Comparison of ENCODE assay signal across 8 cellular contexts in genomic region chrX:136880452-136881013, GRCh38. TPM values are rescaled to one million over a fixed set of nuclear protein-coding genes. Genes with fewer than 3 reads are reported as not detected.
A peak's percentile ranks its signal among the peaks of the same experiment; 100 is the strongest.
DNase-seq lines count a peak whose midpoint lies in the region; ATAC-seq and TF ChIP-seq lines count a peak whose summit lies in the region.

Gene RBMX, minus strand, starts transcription at chrX:136880725. Its CDS starts 1,298 bp downstream, at chrX:136879427.

- peaks cover 17% of the 10 kb centered on the region for H3K36me3 Mint-ChIP-seq in activated T-cell treated with anti-CD3 and anti-CD28 coated beads, Interleukin-2, amount 50 U/mL, for 4 hours (ENCODE audit: insufficient read depth)

- H3K27ac ChIP-seq in Panc1 (ENCODE audit: low read length) (peak within 1 kb of the TSS; percentile 98), esophagus muscularis mucosa (replicated peaks in 1 of 4) (peak within 1 kb of the TSS; percentile 87 to 95 (median 94))

- 44% methylated on average over 34 of the region's 34 CpGs for WGBS in esophagus muscularis mucosa

- H3K36me3 ChIP-seq in Panc1 (ENCODE audit: control insufficient read depth, insufficient read depth, low read length) (peaks cover 22% of the 10 kb centered on the region), esophagus muscularis mucosa (peaks cover 7 to 29% (median 25%) of the 10 kb centered on the region in 4 donors)

- no peaks in the 10 kb centered on the region for H3K27me3 Mint-ChIP-seq in activated T-cell treated with anti-CD3 and anti-CD28 coated beads, Interleukin-2, amount 50 U/mL, for 4 hours (ENCODE audit: low read depth)

- intact Hi-C loops in Panc1 (cut with micrococcal nuclease; ENCODE audit: unreplicated experiment), result loop anchor here (1.0 kb wide), 1 partner anchor 28 kb away; no protein-coding TSS in a partner anchor
- intact Hi-C loops in esophagus muscularis mucosa (cut with DNase I), result loop anchor here (5.0 kb wide), 1 partner anchor 47 kb away; no protein-coding TSS in a partner anchor

- H3K27me3 ChIP-seq in Panc1 (ENCODE audit: control insufficient read depth, insufficient read depth, low read length) (no peaks in the 10 kb centered on the region), esophagus muscularis mucosa (no peaks in the 10 kb centered on the region)

- DNase-seq in DMS53 (lab: John Stamatoyannopoulos, UW) (peak; percentile 97), KG1 (lab: John Stamatoyannopoulos, UW) (peak; percentile 79), Panc1 (ENCODE audit: low read depth, low spot score) (peak; percentile 88), esophagus muscularis mucosa (ENCODE audit: extremely low spot score) (peak; percentile 95), myocyte (ENCODE audit: low read depth) (peak; percentile 93)
- DNase-seq in activated T-cell treated with anti-CD3 and anti-CD28 coated beads, Interleukin-2, amount 50 U/mL, for 4 hours, result peak; percentile 86
- peak; percentile 59 to 76 for DNase-seq in stimulated activated CD8-positive, alpha-beta memory T cell treated with anti-CD3 and anti-CD28 coated beads, Interleukin-7, amount 100 ng/mL, for 48 hours (ENCODE audit: extremely low read depth in 1 of 2, low read depth in 1 of 2)

- BruUV-seq in Panc1 (replicated peaks; lab: Mats Ljungman, UMichigan), result no TSS peak

- CTCF ChIA-PET in Panc1 (lab: Charles Lee), result interaction anchor here (0.6 kb wide), 1 partner anchor 34 kb away, joined by 4 read pairs; no protein-coding TSS in a partner anchor

- ATAC-seq in GM21723 (IDR thresholded peaks at IDR 0.05; ENCODE audit: unreplicated experiment) (peak; percentile 96), Panc1 (peak; percentile 97)
- peak; percentile 88 to 92 for ATAC-seq in activated T-cell treated with anti-CD3 and anti-CD28 coated beads, Interleukin-2, amount 50 U/mL, for 4 hours

- no peaks in the 10 kb centered on the region for H3K9me3 Mint-ChIP-seq in activated T-cell treated with anti-CD3 and anti-CD28 coated beads, Interleukin-2, amount 50 U/mL, for 4 hours

- TF ChIP-seq EP300 in esophagus muscularis mucosa (IDR thresholded peaks at IDR 0.05), result no peak

- H3K4me1 Mint-ChIP-seq in activated T-cell treated with anti-CD3 and anti-CD28 coated beads, Interleukin-2, amount 50 U/mL, for 4 hours (ENCODE audit: low read depth), result peaks cover 13% of the 10 kb centered on the region

- H3K4me1 ChIP-seq in Panc1 (ENCODE audit: control insufficient read depth, insufficient read depth, low read length), result peaks cover 11% of the 10 kb centered on the region
- peaks cover 0 to 20% (median 9%) of the 10 kb centered on the region in 4 donors for H3K4me1 ChIP-seq in esophagus muscularis mucosa

- peak within 1 kb of the TSS; percentile 96 for H3K4me3 Mint-ChIP-seq in activated T-cell treated with anti-CD3 and anti-CD28 coated beads, Interleukin-2, amount 50 U/mL, for 4 hours

- in situ Hi-C loops in Panc1 (cut with HindIII; ENCODE audit: low pct_unique_long_range_greater_than_20kb, low sequenced_read_pairs), result no loop called here

- peak; percentile 97 for TF ChIP-seq POLR2A in esophagus muscularis mucosa (IDR thresholded peaks at IDR 0.05; ENCODE audit: low read depth)

- POLR2A ChIA-PET in Panc1 (lab: Charles Lee), result interaction anchor here (0.5 to 1.4 kb wide), 12 partner anchors 9 to 372 kb away, joined by 3 to 22 read pairs (median 4); partner anchors contain the start of gene VGLL1

- no peak for TF ChIP-seq CTCF in Panc1 (IDR thresholded peaks at IDR 0.05)
- no peak for TF ChIP-seq CTCF in esophagus muscularis mucosa (IDR thresholded peaks at IDR 0.05)

- H3K4me3 ChIP-seq in Panc1 (ENCODE audit: low read depth in 2 of 2, low read length in 2 of 2), result peak within 1 kb of the TSS; percentile 98 to 99
- peak within 1 kb of the TSS; percentile 69 to 83 (median 76) for H3K4me3 ChIP-seq in esophagus muscularis mucosa

- H3K9me3 ChIP-seq in Panc1 (ENCODE audit: control insufficient read depth, insufficient read depth, low read depth, low read length) (no peaks in the 10 kb centered on the region), esophagus muscularis mucosa (no peaks in the 10 kb centered on the region)

RNA-seq across cellular contexts. Expression of gene RBMX, which starts in this region (rescaled TPM):
- total RNA-seq in Panc1 (2021; ENCODE audit: unreplicated experiment), result 239 TPM
- polyA plus RNA-seq in Panc1 (2012; ENCODE audit: insufficient read length), result 145 TPM
- 100 to 1,000 TPM; 395 to 431 (median 415) TPM for total RNA-seq in activated T-cell treated with anti-CD3 and anti-CD28 coated beads, Interleukin-2, amount 50 U/mL, for 4 hours
- total RNA-seq in esophagus muscularis mucosa, result 100 to 1,000 TPM; 126 to 219 (median 159) TPM
- 296 and 310 TPM in 2 replicates for total RNA-seq in myocyte
- 78.1 TPM for polyA plus RNA-seq in myocyte (2012)

Comparison
In these comparisons a context has a peak if more than half of its experiments do, and no peak if none do; other contexts are left out.
1. Peak in every context shown above with its lines: DNase-seq, ATAC-seq, H3K4me3 ChIP-seq and H3K27ac ChIP-seq.